ENCODE assay signal across 20 cellular contexts in the genomic region with DNA sequence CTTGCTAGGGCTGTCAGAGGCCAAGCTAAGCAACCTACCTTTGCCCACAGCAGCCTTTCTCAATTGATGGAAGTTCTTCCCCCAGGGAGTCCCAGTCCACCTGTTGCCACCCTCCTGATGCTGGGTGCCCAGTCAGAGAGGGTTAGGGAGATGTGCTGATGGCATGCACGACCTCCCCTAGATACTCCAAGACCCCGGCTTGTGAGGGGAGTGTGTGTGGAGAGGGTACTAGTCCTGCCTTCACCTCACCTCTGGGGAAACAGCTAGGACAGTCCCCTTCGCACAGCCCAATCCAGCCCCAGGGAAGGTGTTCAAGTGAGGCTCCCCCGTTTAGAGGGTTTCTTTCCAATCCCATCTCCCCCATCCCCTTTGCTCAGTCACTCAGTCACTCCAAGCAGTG. TPM values are rescaled to one million over a fixed set of nuclear protein-coding genes. Genes with fewer than 3 reads are reported as not detected.
"Had no signal": no experiment of that assay in that cellular context is flagged by ENCODE, and none has a peak within 500 bp of the region (broad histone marks: within the 10 kb centered on the region; RNA-seq: fewer than 3 reads in every experiment).

No MANE protein-coding gene starts in this region.

- ATAC-seq: left lung; pancreas; right lobe of liver; SK-N-SH treated with all-trans-retinoic acid at 6 μM for 48 hours; stimulated activated memory B cell treated with anti-CD40 and anti-IgM and Interleukin-4, amounts not matched to agents 10 μg/mL and 1 μg/mL and 100 μg/mL, for 72 hours; T-cell had no signal

- H3K36me3 ChIP-seq: left lung, neutrophil, pancreas, right lobe of liver, uterus had no signal

- H3K4me3 ChIP-seq: left lung, right lobe of liver had no signal

- H3K9me3 ChIP-seq: left lung, neutrophil, pancreas, right lobe of liver, uterus had no signal

- H3K4me3 Mint-ChIP-seq: activated CD4-positive, alpha-beta memory T cell treated with anti-CD3 and anti-CD28 coated beads for 36 hours; stimulated activated memory B cell treated with anti-CD40 and anti-IgM and Interleukin-4, amounts not matched to agents 10 μg/mL and 1 μg/mL and 100 μg/mL, for 72 hours had no signal

- H3K27ac ChIP-seq: left lung, neutrophil, pancreas, right lobe of liver, uterus had no signal

- H3K27me3 ChIP-seq: dorsolateral prefrontal cortex, pancreas, uterus had no signal

- H3K4me1 ChIP-seq: uterus had no signal

- DNase-seq: activated B cell treated with CpG ODN at 0.5 μM for 24 hours; activated CD4-positive, alpha-beta memory T cell treated with anti-CD3 and anti-CD28 coated beads for 36 hours; activated CD4-positive, alpha-beta T cell treated with anti-CD3 and anti-CD28 coated beads for 4 hours; activated gamma-delta T cell; activated T-cell treated with anti-CD3 and anti-CD28 coated beads, Interleukin-2, amount 50 U/mL, for 48 hours; erythroblast; kidney; left lung; mammary epithelial cell; naive B cell; right lobe of liver; stimulated activated CD4-positive, alpha-beta T cell treated with anti-CD3 and anti-CD28 coated beads, Interleukin-4, amount 100 ng/mL, for 4 hours; T-cell; uterus had no signal

- H3K27ac Mint-ChIP-seq: activated B cell treated with CpG ODN at 0.5 μM for 24 hours; activated CD4-positive, alpha-beta memory T cell treated with anti-CD3 and anti-CD28 coated beads for 36 hours; activated naive CD4-positive, alpha-beta T cell treated with anti-CD3 and anti-CD28 coated beads, Interleukin-2, amount 50 U/mL, for 24 hours; naive B cell; stimulated activated memory B cell treated with anti-CD40 and anti-IgM and Interleukin-4, amounts not matched to agents 10 μg/mL and 1 μg/mL and 100 μg/mL, for 72 hours; T-cell had no signal

- H3K9me3 Mint-ChIP-seq: activated B cell treated with CpG ODN at 0.5 μM for 24 hours; activated CD4-positive, alpha-beta memory T cell treated with anti-CD3 and anti-CD28 coated beads for 36 hours; activated naive CD4-positive, alpha-beta T cell treated with anti-CD3 and anti-CD28 coated beads, Interleukin-2, amount 50 U/mL, for 24 hours; naive B cell; stimulated activated memory B cell treated with anti-CD40 and anti-IgM and Interleukin-4, amounts not matched to agents 10 μg/mL and 1 μg/mL and 100 μg/mL, for 72 hours; T-cell had no signal

- H3K36me3 Mint-ChIP-seq: activated CD4-positive, alpha-beta memory T cell treated with anti-CD3 and anti-CD28 coated beads for 36 hours; activated naive CD4-positive, alpha-beta T cell treated with anti-CD3 and anti-CD28 coated beads, Interleukin-2, amount 50 U/mL, for 24 hours; naive B cell; stimulated activated memory B cell treated with anti-CD40 and anti-IgM and Interleukin-4, amounts not matched to agents 10 μg/mL and 1 μg/mL and 100 μg/mL, for 72 hours; T-cell had no signal

RNA-seq across cellular contexts. Expression of a gene that starts 1.3 kb away (rescaled TPM):
- total RNA-seq: activated B cell treated with CpG ODN at 0.5 μM for 24 hours had no signal
